In the genomic region with DNA sequence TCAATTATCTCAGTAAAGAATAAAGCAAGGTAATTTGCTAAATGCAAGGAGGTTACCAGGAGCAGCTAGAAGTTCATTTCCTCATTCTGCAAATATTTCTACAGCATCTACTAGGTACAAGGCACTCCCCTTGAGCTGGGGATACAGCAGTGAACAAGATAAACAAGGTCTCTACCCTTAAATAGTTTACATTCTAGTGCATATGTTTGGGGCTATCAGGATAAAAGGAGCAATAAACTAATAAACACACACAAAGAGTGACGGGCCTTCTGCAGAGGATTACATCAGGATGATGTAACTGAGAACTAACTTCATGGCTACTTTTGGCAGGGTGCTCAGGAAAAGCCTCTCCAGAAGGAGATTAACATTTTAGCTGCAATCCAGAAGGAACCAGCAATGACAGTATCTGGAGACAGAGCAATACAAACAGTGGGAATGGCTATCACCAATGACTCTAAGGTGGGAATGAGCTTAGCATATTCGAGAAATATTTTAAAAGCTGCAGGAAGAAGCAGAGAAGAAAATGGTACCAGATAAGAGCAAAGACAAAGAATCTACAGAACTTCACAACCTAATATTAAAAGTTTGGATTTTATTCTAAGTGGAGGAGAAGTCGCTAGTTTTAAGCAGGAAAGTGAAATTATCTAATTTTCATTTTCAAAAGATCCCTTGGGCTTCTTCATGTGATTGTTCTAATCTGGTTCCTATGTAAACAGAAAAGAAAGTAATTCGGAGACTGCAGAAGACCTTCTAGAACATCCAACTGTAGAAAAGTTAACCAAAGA, we compare ENCODE assay signal across 11 cellular contexts. TPM values are rescaled to one million over a fixed set of nuclear protein-coding genes. Genes with fewer than 3 reads are reported as not detected.
DNase-seq lines count a peak whose midpoint lies in the region; ATAC-seq and TF ChIP-seq lines count a peak whose summit lies in the region.
"Had no signal": no experiment of that assay in that cellular context is flagged by ENCODE, and none has a peak within 500 bp of the region (broad histone marks: within the 10 kb centered on the region; RNA-seq: fewer than 3 reads in every experiment).

No MANE protein-coding gene starts in this region.

- CTCF ChIA-PET in naive thymus-derived CD4-positive, alpha-beta T cell (lab: Charles Lee): interaction anchor here (0.7 to 1.5 kb wide), 3 partner anchors 8 to 110 kb away, joined by 3 to 7 read pairs (median 5); no protein-coding TSS in a partner anchor

- H3K9me3 ChIP-seq in naive thymus-derived CD4-positive, alpha-beta T cell (ENCODE audit: control insufficient read depth in 2 of 3, low read length in 3 of 3): no peaks in the 10 kb centered on the region
- H3K9me3 ChIP-seq: uterus had no signal

- H3K4me3 Mint-ChIP-seq in naive thymus-derived CD4-positive, alpha-beta T cell: no peak overlapping the region
- H3K4me3 Mint-ChIP-seq: naive thymus-derived CD8-positive, alpha-beta T cell had no signal

- H3K4me1 ChIP-seq in naive thymus-derived CD4-positive, alpha-beta T cell (ENCODE audit: control insufficient read depth in 2 of 2, insufficient read depth in 2 of 2, low read length in 2 of 2): peaks cover 0 to under 1% of the 10 kb centered on the region in 2 donors
- H3K4me1 ChIP-seq: uterus had no signal

- peak overlapping the region in 6 of 9 donors; percentile 6 to 54 (median 25) for H3K27ac Mint-ChIP-seq in naive thymus-derived CD4-positive, alpha-beta T cell

- H3K4me3 ChIP-seq in naive thymus-derived CD4-positive, alpha-beta T cell (ENCODE audit: low read length): no peak overlapping the region
- H3K4me3 ChIP-seq: uterus had no signal

- ATAC-seq in naive thymus-derived CD4-positive, alpha-beta T cell: no peak
- ATAC-seq in HG03025 (IDR thresholded peaks at IDR 0.05; ENCODE audit: low FRiP score, unreplicated experiment): no peak
- ATAC-seq: naive thymus-derived CD8-positive, alpha-beta T cell had no signal

- peak; percentile 44 for DNase-seq in HuH-7 (ENCODE audit: low spot score)
- DNase-seq in dermis blood vessel endothelial cell: peak; percentile 24
- no peak for DNase-seq in naive thymus-derived CD4-positive, alpha-beta T cell
- no peak for DNase-seq in medulla oblongata (ENCODE audit: extremely low spot score)
- no peak for DNase-seq in stimulated activated CD8-positive, alpha-beta memory T cell treated with anti-CD3 and anti-CD28 coated beads, Interleukin-4, amount 100 ng/mL, for 48 hours
- no peak for DNase-seq in activated CD8-positive, alpha-beta memory T cell treated with anti-CD3 and anti-CD28 coated beads for 24 hours
- DNase-seq: anterior cingulate cortex; naive thymus-derived CD8-positive, alpha-beta T cell; uterus had no signal

- H3K27me3 Mint-ChIP-seq in naive thymus-derived CD4-positive, alpha-beta T cell: no peaks in the 10 kb centered on the region
- H3K27me3 Mint-ChIP-seq: naive thymus-derived CD8-positive, alpha-beta T cell had no signal

- H3K27ac ChIP-seq in C4-2B: 0 out of 2 replicates have a peak overlapping the region, but pooled peaks have one; percentile 2
- H3K27ac ChIP-seq in naive thymus-derived CD4-positive, alpha-beta T cell (ENCODE audit: low read depth, low read length): no peak overlapping the region
- H3K27ac ChIP-seq: uterus had no signal

- peaks cover 5 to 31% (median 19%) of the 10 kb centered on the region in 5 donors for H3K36me3 Mint-ChIP-seq in naive thymus-derived CD4-positive, alpha-beta T cell

- H3K4me1 Mint-ChIP-seq in naive thymus-derived CD4-positive, alpha-beta T cell: peaks cover 14 to 65% (median 40%) of the 10 kb centered on the region in 7 donors

- intact Hi-C loops in naive thymus-derived CD4-positive, alpha-beta T cell (cut with micrococcal nuclease): no loop called here

- POLR2A ChIA-PET in naive thymus-derived CD4-positive, alpha-beta T cell (lab: Charles Lee): interaction anchor here (0.6 to 1.7 kb wide), 3 partner anchors 13 to 513 kb away, joined by 3 to 5 read pairs (median 3); partner anchors contain the start of gene TP53BP2

- no peak for TF ChIP-seq CTCF in C4-2B (conservative IDR thresholded peaks at IDR 0.05)

- peaks cover 0 to 18% (median 7%) of the 10 kb centered on the region in 3 experiments for H3K36me3 ChIP-seq in naive thymus-derived CD4-positive, alpha-beta T cell (ENCODE audit: control insufficient read depth in 2 of 3, insufficient read depth in 3 of 3, low read length in 3 of 3)
- H3K36me3 ChIP-seq: uterus had no signal

- H3K27me3 ChIP-seq in naive thymus-derived CD4-positive, alpha-beta T cell (ENCODE audit: control insufficient read depth in 2 of 2, insufficient read depth in 2 of 2, low read length in 2 of 2): no peaks in the 10 kb centered on the region
- H3K27me3 ChIP-seq: uterus had no signal

- H3K9me3 Mint-ChIP-seq in naive thymus-derived CD4-positive, alpha-beta T cell: no peaks in the 10 kb centered on the region
- H3K9me3 Mint-ChIP-seq: naive thymus-derived CD8-positive, alpha-beta T cell had no signal

RNA-seq across cellular contexts. Expression of gene TP53BP2, which starts 25.8 kb away (rescaled TPM):
- total RNA-seq in dermis blood vessel endothelial cell: 32.9 and 35.1 TPM in 2 replicates
- total RNA-seq in naive thymus-derived CD4-positive, alpha-beta T cell: 100 to 1,000 TPM in 1 of 5 experiments, 10 to 100 TPM in 4; 30.3 to 120 (median 45.4) TPM
- 10 to 100 TPM in 1 of 2 donors, 1 to 10 TPM in 1; 8.4 to 20.5 TPM for polyA plus RNA-seq in naive thymus-derived CD4-positive, alpha-beta T cell

Comparison
In these comparisons a context has a peak if more than half of its experiments do, and no peak if none do; other contexts are left out.
1. DNase-seq: peak in HuH-7 (single experiment) and dermis blood vessel endothelial cell (single experiment); none in naive thymus-derived CD4-positive, alpha-beta T cell (0 of 9), medulla oblongata (single experiment), stimulated activated CD8-positive, alpha-beta memory T cell treated with anti-CD3 and anti-CD28 coated beads, Interleukin-4, amount 100 ng/mL, for 48 hours (single experiment) and activated CD8-positive, alpha-beta memory T cell treated with anti-CD3 and anti-CD28 coated beads for 24 hours (single experiment).